In genomic region chr3:55719508-55719907, GRCh38 we compare ENCODE assay signal across 17 cellular contexts.
DNase-seq lines count a peak whose midpoint lies in the region; TF ChIP-seq lines count a peak whose summit lies in the region.
"Had no signal": no experiment of that assay in that cellular context is flagged by ENCODE, and none has a peak within 500 bp of the region (broad histone marks: within the 10 kb centered on the region; RNA-seq: fewer than 3 reads in every experiment).

No MANE protein-coding gene starts in this region.

- H3K79me2 ChIP-seq in GM23248 (ENCODE audit: insufficient read depth) (no peaks in the 10 kb centered on the region), mesendoderm (ENCODE audit: control insufficient read depth, insufficient read depth, low read length) (no peaks in the 10 kb centered on the region)

- H2AFZ ChIP-seq in GM23248, result no peak overlapping the region

- no peak overlapping the region for H3K27ac ChIP-seq in GM23248
- H3K27ac ChIP-seq in mesendoderm (ENCODE audit: low read depth, low read length), result no peak overlapping the region
- no peak overlapping the region for H3K27ac ChIP-seq in testis
- H3K27ac ChIP-seq: A549, RWPE1 had no signal

- no peaks in the 10 kb centered on the region for H4K20me1 ChIP-seq in GM23248 (ENCODE audit: insufficient read depth)

- H3K18ac ChIP-seq in mesendoderm (ENCODE audit: low read length), result peak overlapping the region; percentile 92

- H3K4me3 ChIP-seq in GM23248, result no peak overlapping the region
- H3K4me3 ChIP-seq in mesendoderm (ENCODE audit: low read length), result no peak overlapping the region
- H3K4me3 ChIP-seq in testis, result no peak overlapping the region
- H3K4me3 ChIP-seq: A549 had no signal

- no peak overlapping the region for H3K56ac ChIP-seq in mesendoderm (ENCODE audit: low read length)

- H3F3A ChIP-seq in GM23248 (ENCODE audit: insufficient read depth), result peaks cover 15% of the 10 kb centered on the region; the same call in 1 of the 2 replicates

- no peak for TF ChIP-seq POLR2A in testis (IDR thresholded peaks at IDR 0.05)

- peak overlapping the region; percentile 50 for H3K4ac ChIP-seq in mesendoderm (ENCODE audit: low read depth, low read length)

- no peaks in the 10 kb centered on the region for H3K9me2 ChIP-seq in GM23248 (ENCODE audit: insufficient read depth)

- H3K79me1 ChIP-seq in mesendoderm (ENCODE audit: low read length), result no peaks in the 10 kb centered on the region

- peak overlapping the region; percentile 84 for H2AK5ac ChIP-seq in mesendoderm (ENCODE audit: low read length)

- H3K4me2 ChIP-seq in GM23248 (ENCODE audit: unreplicated experiment) (no peak overlapping the region), mesendoderm (ENCODE audit: low read length) (no peak overlapping the region)
- H3K4me2 ChIP-seq: A549 had no signal

- no peak overlapping the region for H2BK120ac ChIP-seq in mesendoderm (ENCODE audit: low read depth, low read length)

- H4K5ac ChIP-seq in mesendoderm (ENCODE audit: low read length), result no peak overlapping the region

- H2BK15ac ChIP-seq in mesendoderm (replicated peaks; ENCODE audit: low read depth), result peak overlapping the region; percentile 60

- no peaks in the 10 kb centered on the region for H3K36me3 ChIP-seq in GM23248 (ENCODE audit: low read depth)
- no peaks in the 10 kb centered on the region for H3K36me3 ChIP-seq in mesendoderm (ENCODE audit: control insufficient read depth, insufficient read depth, low read length)
- H3K36me3 ChIP-seq in testis (ENCODE audit: low read depth, missing control alignments), result no peaks in the 10 kb centered on the region

- in situ Hi-C loops in GM23248 (cut with MboI), result no loop called here

- DNase-seq in GM23248, result peak; percentile 20
- DNase-seq in amniotic epithelial cell (ENCODE audit: low read depth), result peak; percentile 52
- no peak for DNase-seq in mesendoderm
- DNase-seq in testis, result peak; percentile 25
- DNase-seq in OCI-M1 (lab: John Stamatoyannopoulos, UW), result no peak
- DNase-seq in AML-193 (lab: John Stamatoyannopoulos, UW), result no peak
- DNase-seq in globus pallidus (ENCODE audit: low spot score), result no peak
- DNase-seq: DMS 273 treated with DMSO at 0.1 percent for 48 hours; GF-D8; NCI-H1105; NCI-H1694 treated with DMSO at 0.1 percent for 48 hours; NCI-H345; NCI-H69; NK-92 treated with Interleukin-12 subunit alpha and Interleukin-12 subunit beta, amount 100 ng/mL, for 24 hours; PC-3 had no signal

- no peak overlapping the region for H2BK5ac ChIP-seq in mesendoderm (ENCODE audit: low read length)

- H3K9me3 ChIP-seq in GM23248 (ENCODE audit: low read depth) (no peaks in the 10 kb centered on the region), testis (no peaks in the 10 kb centered on the region)
- H3K9me3 ChIP-seq: A549 had no signal

- TF ChIP-seq CTCF in testis (IDR thresholded peaks at IDR 0.05), result no peak

- no peak overlapping the region for H3K9ac ChIP-seq in GM23248
- H3K9ac ChIP-seq in mesendoderm (ENCODE audit: low read length), result no peak overlapping the region

- H3K27me3 ChIP-seq in GM23248 (replicated peaks; ENCODE audit: insufficient read depth) (no peaks in the 10 kb centered on the region), mesendoderm (ENCODE audit: insufficient read depth, low read length, poor library complexity) (no peaks in the 10 kb centered on the region), testis (no peaks in the 10 kb centered on the region)

- intact Hi-C loops in testis (cut with DNase I; ENCODE audit: low total_unique reads), result no loop called here

- no peak overlapping the region for H3K23ac ChIP-seq in mesendoderm (ENCODE audit: low read length)

- H3K4me1 ChIP-seq in GM23248 (ENCODE audit: insufficient read depth) (peaks cover 27% of the 10 kb centered on the region), mesendoderm (ENCODE audit: control insufficient read depth, low read depth, low read length) (peaks cover 10% of the 10 kb centered on the region), testis (peaks cover 4% of the 10 kb centered on the region)
- H3K4me1 ChIP-seq: A549 had no signal

- no peak overlapping the region for H4K8ac ChIP-seq in mesendoderm (ENCODE audit: low read depth, low read length)

Comparison
In these comparisons a context has a peak if more than half of its experiments do, and no peak if none do; other contexts are left out.
1. DNase-seq: peak in GM23248 (single experiment), amniotic epithelial cell (single experiment) and testis (single experiment); none in mesendoderm (single experiment), OCI-M1 (single experiment), AML-193 (0 of 2) and globus pallidus (single experiment).